14 cellular contexts compared by ENCODE assay signal in the genomic region with DNA sequence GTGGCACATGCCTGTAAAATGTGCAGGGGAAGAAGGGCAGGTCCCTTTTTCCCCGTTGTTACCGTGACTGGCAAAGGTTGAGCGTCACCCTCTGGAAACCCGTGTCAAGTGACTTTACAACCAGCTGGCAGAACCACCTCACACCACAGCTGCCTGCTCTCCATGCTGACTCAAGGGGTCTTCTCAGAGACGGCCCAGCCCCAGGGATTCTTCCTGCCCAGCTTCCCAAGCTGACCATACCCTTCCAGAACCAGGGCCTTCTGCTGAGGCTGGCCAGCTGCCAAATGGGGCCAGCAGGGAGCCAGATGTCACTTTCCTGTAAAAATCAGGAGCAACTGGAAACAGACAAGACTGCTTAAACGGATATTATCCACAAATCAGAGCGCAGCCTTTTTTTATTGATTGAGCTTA. TPM values are rescaled to one million over a fixed set of nuclear protein-coding genes. Genes with fewer than 3 reads are reported as not detected.
DNase-seq lines count a peak whose midpoint lies in the region; ATAC-seq and TF ChIP-seq lines count a peak whose summit lies in the region.
"Had no signal": no experiment of that assay in that cellular context is flagged by ENCODE, and none has a peak within 500 bp of the region (broad histone marks: within the 10 kb centered on the region; RNA-seq: fewer than 3 reads in every experiment).

No MANE protein-coding gene starts in this region.

- peak; percentile 70 for DNase-seq in HFF-Myc (ENCODE audit: extremely low read depth, low read depth)
- DNase-seq in NCI-H345 (lab: John Stamatoyannopoulos, UW), result peak; percentile 56
- DNase-seq in cerebellar cortex (ENCODE audit: low spot score), result peak; percentile 45
- DNase-seq in skeletal muscle cell (ENCODE audit: low read depth), result peak; percentile 60
- no peak for DNase-seq in T-helper 17 cell
- DNase-seq in KBM-7, result no peak
- DNase-seq in OCI-M1 (lab: John Stamatoyannopoulos, UW), result no peak
- DNase-seq: activated CD4-positive, alpha-beta T cell treated with anti-CD3 and anti-CD28 coated beads for 48 hours had no signal

- ATAC-seq in T-helper 17 cell (no peak), GM21825 (IDR thresholded peaks at IDR 0.05; ENCODE audit: unreplicated experiment) (no peak)
- ATAC-seq: natural killer cell treated with Interleukin-12 subunit alpha and Interleukin-12 subunit beta and Interleukin-15 and Interleukin-18, amount 100 ng/mL, for 72 hours had no signal

- no peaks in the 10 kb centered on the region for H3K27me3 Mint-ChIP-seq in T-helper 17 cell
- H3K27me3 Mint-ChIP-seq: activated naive CD4-positive, alpha-beta T cell treated with anti-CD3 and anti-CD28 coated beads, Interleukin-2, amount 50 U/mL, for 24 hours; type B pancreatic cell had no signal

- H3K36me3 Mint-ChIP-seq in T-helper 17 cell (ENCODE audit: low read depth), result no peaks in the 10 kb centered on the region
- H3K36me3 Mint-ChIP-seq: activated naive CD4-positive, alpha-beta T cell treated with anti-CD3 and anti-CD28 coated beads, Interleukin-2, amount 50 U/mL, for 24 hours; natural killer cell treated with Interleukin-12 subunit alpha and Interleukin-12 subunit beta and Interleukin-15 and Interleukin-18, amount 100 ng/mL, for 72 hours; type B pancreatic cell had no signal

- H3K9me3 ChIP-seq in T-helper 17 cell (ENCODE audit: control insufficient read depth, low read length, poor library complexity, severe bottlenecking), result peaks cover 3% of the 10 kb centered on the region

- no peak overlapping the region for H3K4me3 Mint-ChIP-seq in T-helper 17 cell
- H3K4me3 Mint-ChIP-seq: activated naive CD4-positive, alpha-beta T cell treated with anti-CD3 and anti-CD28 coated beads, Interleukin-2, amount 50 U/mL, for 24 hours; endodermal cell; natural killer cell treated with Interleukin-12 subunit alpha and Interleukin-12 subunit beta and Interleukin-15 and Interleukin-18, amount 100 ng/mL, for 72 hours; type B pancreatic cell had no signal

- in situ Hi-C loops in KBM-7 (cut with MboI; ENCODE audit: low pct_unique_long_range_greater_than_20kb, low sequenced_read_pairs), result no loop called here

- no peak overlapping the region for H3K4me3 ChIP-seq in HFF-Myc (replicated peaks; ENCODE audit: low read depth, low read length)
- H3K4me3 ChIP-seq in skeletal muscle cell (ENCODE audit: low read depth, low read length), result no peak overlapping the region

- H3K4me1 Mint-ChIP-seq in T-helper 17 cell, result peaks cover 8% of the 10 kb centered on the region

- no peak for TF ChIP-seq CTCF in HFF-Myc (IDR thresholded peaks at IDR 0.05; ENCODE audit: low read depth, low read length, missing control alignments)

- no peak overlapping the region for H3K27ac Mint-ChIP-seq in T-helper 17 cell
- H3K27ac Mint-ChIP-seq: activated naive CD4-positive, alpha-beta T cell treated with anti-CD3 and anti-CD28 coated beads, Interleukin-2, amount 50 U/mL, for 24 hours; natural killer cell treated with Interleukin-12 subunit alpha and Interleukin-12 subunit beta and Interleukin-15 and Interleukin-18, amount 100 ng/mL, for 72 hours; type B pancreatic cell had no signal

RNA-seq across cellular contexts. Expression of a gene that starts 6.3 kb away (rescaled TPM):
- 1 to 10 TPM; 5.8 to 7.4 TPM for total RNA-seq in T-helper 17 cell

RNA-seq across cellular contexts. Expression of a gene that starts 23.2 kb away (rescaled TPM):
- total RNA-seq in T-helper 17 cell, result not detected
- total RNA-seq: endodermal cell; natural killer cell treated with Interleukin-12 subunit alpha and Interleukin-12 subunit beta and Interleukin-15 and Interleukin-18, amount 100 ng/mL, for 72 hours; SK-MEL-5 had no signal

Comparison
In these comparisons a context has a peak if more than half of its experiments do, and no peak if none do; other contexts are left out.
1. DNase-seq: peak in HFF-Myc (single experiment), NCI-H345 (single experiment), cerebellar cortex (single experiment) and skeletal muscle cell (single experiment); none in T-helper 17 cell (0 of 3), KBM-7 (single experiment) and OCI-M1 (single experiment).